ENCODE assay signal across 1 cellular context in genomic region chr19:7337380-7338194, GRCh38.
TF ChIP-seq lines count a peak whose summit lies in the region.

No MANE protein-coding gene starts in this region.

TF ChIP-seq in GM12878, 131 proteins besides CTCF, POLR2A, EP300 and RAD21 (continued from another document and continues in another):
- peak; percentile 89; the same call in 1 of the 2 replicates for TF ChIP-seq ZNF687 (IDR thresholded peaks at IDR 0.05)
- TF ChIP-seq SREBF2 (IDR thresholded peaks at IDR 0.05; ENCODE audit: low read length), result 0 out of 2 replicates have a peak, but pooled peaks have one; percentile 24
- TF ChIP-seq SMARCA5 (IDR thresholded peaks at IDR 0.05), result peak; percentile 92
- TF ChIP-seq DPF2 (IDR thresholded peaks at IDR 0.05), result peak; percentile 81
- TF ChIP-seq E4F1 (IDR thresholded peaks at IDR 0.05; ENCODE audit: borderline replicate concordance, partially characterized antibody), result no peak
- no peak for TF ChIP-seq EGR1 (IDR thresholded peaks at IDR 0.05; ENCODE audit: borderline replicate concordance in 1 of 2, low read depth in 2 of 2, low read length in 2 of 2)
- TF ChIP-seq ZNF384 (IDR thresholded peaks at IDR 0.05; ENCODE audit: borderline replicate concordance, low read depth, low read length), result peak; percentile 55; the same call in 1 of the 2 replicates
- TF ChIP-seq IKZF1 (conservative IDR thresholded peaks at IDR 0.05), result peak; percentile 96
- peak; percentile 95 for TF ChIP-seq TBL1XR1 (IDR thresholded peaks at IDR 0.05; ENCODE audit: low read depth, low read length)
- TF ChIP-seq JUND (IDR thresholded peaks at IDR 0.05; ENCODE audit: low read depth, low read length), result peak; percentile 43; the same call in 1 of the 2 replicates
- TF ChIP-seq STAT1 (conservative IDR thresholded peaks at IDR 0.05), result no peak; the same call in 1 of the 2 replicates
- TF ChIP-seq ZNF217 (IDR thresholded peaks at IDR 0.05), result peak; percentile 41; the same call in 1 of the 2 replicates
- TF ChIP-seq RCOR1 (conservative IDR thresholded peaks at IDR 0.05; ENCODE audit: low read depth, low read length), result 0 out of 2 replicates have a peak, but pooled peaks have one; percentile 70
- TF ChIP-seq MYB (IDR thresholded peaks at IDR 0.05; ENCODE audit: borderline replicate concordance, low read depth, low read length), result peak; percentile 69; the same call in 1 of the 2 replicates
- peak; percentile 48 for TF ChIP-seq YY1 (IDR thresholded peaks at IDR 0.05; ENCODE audit: low read depth, low read length)
- no peak for TF ChIP-seq BCLAF1 (IDR thresholded peaks at IDR 0.05)
- TF ChIP-seq RB1 (IDR thresholded peaks at IDR 0.05; ENCODE audit: borderline replicate concordance), result peak; percentile 89; the same call in 1 of the 2 replicates
- no peak for TF ChIP-seq MXI1 (IDR thresholded peaks at IDR 0.05; ENCODE audit: low read depth, low read length)
- TF ChIP-seq FOXK2 (IDR thresholded peaks at IDR 0.05), result no peak
- no peak for TF ChIP-seq HSF1 (IDR thresholded peaks at IDR 0.05; ENCODE audit: low read depth, low read length)
- peak; percentile 72 for TF ChIP-seq SP1 (IDR thresholded peaks at IDR 0.05; ENCODE audit: low read depth, low read length)
- no peak for TF ChIP-seq RFX5 (IDR thresholded peaks at IDR 0.05; ENCODE audit: low read depth, low read length)
- TF ChIP-seq BRCA1 (IDR thresholded peaks at IDR 0.05; ENCODE audit: low read depth, low read length), result no peak
- TF ChIP-seq FOS (IDR thresholded peaks at IDR 0.05; ENCODE audit: borderline replicate concordance, extremely low read depth, insufficient read length), result no peak
- 0 out of 2 replicates have a peak, but pooled peaks have one; percentile 74 for TF ChIP-seq BMI1 (IDR thresholded peaks at IDR 0.05; ENCODE audit: borderline replicate concordance)
- TF ChIP-seq EZH2 (IDR thresholded peaks at IDR 0.05; ENCODE audit: borderline replicate concordance, control insufficient read depth, low read depth, low read length), result no peak
- peak; percentile 83 for TF ChIP-seq IRF4 (IDR thresholded peaks at IDR 0.05; ENCODE audit: low read depth, low read length)
- peak; percentile 99 for TF ChIP-seq GATAD2B (conservative IDR thresholded peaks at IDR 0.05; ENCODE audit: low read depth)
- TF ChIP-seq NFIC (IDR thresholded peaks at IDR 0.05; ENCODE audit: low read depth, low read length), result peak; percentile 99
- no peak; the same call in 1 of the 2 replicates for TF ChIP-seq POLR2AphosphoS5 (IDR thresholded peaks at IDR 0.05; ENCODE audit: low read length)
- TF ChIP-seq TAF1 (IDR thresholded peaks at IDR 0.05; ENCODE audit: borderline replicate concordance, low read depth, low read length), result peak; percentile 9; the same call in 1 of the 2 replicates
- TF ChIP-seq USF2 (IDR thresholded peaks at IDR 0.05; ENCODE audit: borderline replicate concordance, low read depth, low read length), result no peak
- TF ChIP-seq MTA2 (IDR thresholded peaks at IDR 0.05; ENCODE audit: low read depth), result peak; percentile 95
- peak; percentile 51; the same call in 1 of the 2 replicates for TF ChIP-seq SPI1 (IDR thresholded peaks at IDR 0.05; ENCODE audit: borderline replicate concordance, insufficient read depth, low read depth, low read length)
- TF ChIP-seq CUX1 (IDR thresholded peaks at IDR 0.05; ENCODE audit: insufficient replicate concordance, low read depth, low read length), result peak; percentile 99
- TF ChIP-seq ZBTB40 (IDR thresholded peaks at IDR 0.05; ENCODE audit: borderline replicate concordance), result no peak
- TF ChIP-seq ZNF24 (IDR thresholded peaks at IDR 0.05), result peak; percentile 70; the same call in 1 of the 2 replicates
- peak in 1 of 2 experiments; percentile 71; a peak in 1 of 4 replicates for TF ChIP-seq CEBPB (IDR thresholded peaks at IDR 0.05; ENCODE audit: borderline replicate concordance in 1 of 2, low read depth in 2 of 2, low read length in 2 of 2)
